ENCODE assay signal across 1 cellular context in genomic region chr7:157466473-157467261, GRCh38.
TF ChIP-seq lines count a peak whose summit lies in the region.

No MANE protein-coding gene starts in this region.

TF ChIP-seq in WTC11, 78 proteins besides CTCF, POLR2A, EP300 and RAD21 (continued from another document):
- no peak for TF ChIP-seq STAT6 (CRISPR knock-in tag; conservative IDR thresholded peaks at IDR 0.05; ENCODE audit: low read depth)
